ENCODE assay signal across 19 cellular contexts in the genomic region with DNA sequence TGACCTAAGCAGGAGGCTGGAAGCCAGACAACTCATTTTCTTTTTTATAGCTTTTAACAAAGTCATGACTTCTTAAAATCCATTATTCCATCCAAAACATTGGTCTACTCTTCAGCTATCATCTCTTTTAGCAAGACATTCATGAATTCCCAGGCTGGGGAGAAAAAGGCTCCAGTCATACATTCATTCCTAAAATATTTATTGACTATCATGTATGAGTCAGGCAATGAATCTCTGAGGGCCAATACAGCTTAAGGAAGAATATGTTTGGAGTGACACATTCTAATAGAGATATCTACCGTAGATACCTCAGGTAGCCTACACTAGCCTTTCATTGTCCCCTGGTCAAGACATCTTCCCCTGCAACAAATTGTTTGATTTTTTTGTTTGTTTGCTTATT.
A peak's percentile ranks its signal among the peaks of the same experiment; 100 is the strongest.
DNase-seq lines count a peak whose midpoint lies in the region; ATAC-seq and TF ChIP-seq lines count a peak whose summit lies in the region.
"Had no signal": no experiment of that assay in that cellular context is flagged by ENCODE, and none has a peak within 500 bp of the region (broad histone marks: within the 10 kb centered on the region; RNA-seq: fewer than 3 reads in every experiment).

No MANE protein-coding gene starts in this region.

- H3K9me3 ChIP-seq in mammary epithelial cell (replicated peaks; ENCODE audit: insufficient read depth, low read length) (peaks cover 8% of the 10 kb centered on the region), breast epithelium (peaks cover 14 to 27% of the 10 kb centered on the region in 2 donors), SJCRH30 (replicated peaks) (0 out of 2 replicates have a peak, but pooled peaks cover 3% of the 10 kb centered on the region)

- H3K27me3 ChIP-seq in mammary epithelial cell (ENCODE audit: insufficient read depth, low read length) (no peaks in the 10 kb centered on the region), breast epithelium (no peaks in the 10 kb centered on the region), SJCRH30 (no peaks in the 10 kb centered on the region)

- no peak overlapping the region for H3K9ac ChIP-seq in mammary epithelial cell (ENCODE audit: insufficient read depth, low read length)

- H3K27ac ChIP-seq in mammary epithelial cell (ENCODE audit: insufficient read depth, low read depth, low read length) (no peak overlapping the region), breast epithelium (no peak overlapping the region), RWPE1 (no peak overlapping the region), SJCRH30 (no peak overlapping the region)
- H3K27ac ChIP-seq: C4-2B, VCaP had no signal

- no peaks in the 10 kb centered on the region for H3K36me3 ChIP-seq in mammary epithelial cell (ENCODE audit: insufficient read depth, low read length)
- no peaks in the 10 kb centered on the region for H3K36me3 ChIP-seq in breast epithelium
- no peaks in the 10 kb centered on the region for H3K36me3 ChIP-seq in SJCRH30

- TF ChIP-seq CTCF in mammary epithelial cell (conservative IDR thresholded peaks at IDR 0.05 in 1 of 2, IDR thresholded peaks at IDR 0.05 in 1 of 2; ENCODE audit: extremely low read depth in 1 of 2, insufficient read depth in 1 of 2, low read depth in 1 of 2, low read length in 2 of 2) (no peak), breast epithelium (IDR thresholded peaks at IDR 0.05) (no peak), RWPE1 (conservative IDR thresholded peaks at IDR 0.05; ENCODE audit: low read depth) (no peak), fibroblast of the aortic adventitia (IDR thresholded peaks at IDR 0.05; ENCODE audit: insufficient read depth, low read length) (no peak), GM13976 (IDR thresholded peaks at IDR 0.05; ENCODE audit: borderline replicate concordance, control extremely low read depth, extremely low read depth, insufficient read depth, missing control alignments) (no peak)

- ATAC-seq in GM19397 (IDR thresholded peaks at IDR 0.05; ENCODE audit: unreplicated experiment) = no peak
- ATAC-seq: T-helper 17 cell had no signal

- H4K20me1 ChIP-seq in mammary epithelial cell (ENCODE audit: insufficient read depth, low read length) = no peaks in the 10 kb centered on the region

- CTCF ChIA-PET in mammary epithelial cell (lab: Charles Lee; ENCODE audit: low non-redundant PET) = no interaction called here
- CTCF ChIA-PET in RWPE1 (lab: Yijun Ruan, JAX) = interaction anchor here (0.5 to 1.1 kb wide), 6 partner anchors 8 to 1212 kb away, joined by 3 to 4 read pairs (median 3); no protein-coding TSS in a partner anchor

- H3K4me1 ChIP-seq in mammary epithelial cell (ENCODE audit: insufficient read depth, low read length) = no peaks in the 10 kb centered on the region
- H3K4me1 ChIP-seq in breast epithelium = no peaks in the 10 kb centered on the region
- H3K4me1 ChIP-seq in SJCRH30 = no peaks in the 10 kb centered on the region

- 78% methylated on average over 1 of the region's 1 CpG for WGBS in mammary epithelial cell (ENCODE audit: low coverage, missing lambda C conversion rate)

- TF ChIP-seq POLR2A in breast epithelium (IDR thresholded peaks at IDR 0.05) = no peak

- POLR2A ChIA-PET in RWPE1 (lab: Yijun Ruan, JAX; ENCODE audit: low non-redundant PET) = no interaction called here

- DNase-seq in mammary epithelial cell (peak; percentile 46), breast epithelium (ENCODE audit: low spot score in 2 of 2) (no peak), RWPE1 (ENCODE audit: low spot score) (peak; percentile 51), fibroblast of the aortic adventitia (ENCODE audit: low read depth) (peak; percentile 16), GM13976 (ENCODE audit: low spot score) (no peak), SJCRH30 (no peak), NCI-H748 (lab: John Stamatoyannopoulos, UW; ENCODE audit: unreplicated experiment) (no peak)
- DNase-seq: 8988T; activated CD4-positive, alpha-beta T cell treated with anti-CD3 and anti-CD28 coated beads, Interleukin-2, amount 50 U/mL, for 1 hour; NCI-H1092 treated with DMSO at 0.1 percent for 48 hours; NCI-H526; SIG-M5; stimulated activated CD4-positive, alpha-beta T cell treated with anti-CD3 and anti-CD28 coated beads, Interleukin-1b, Interleukin-23, amount 100 ng/mL, for 48 hours; stimulated activated naive CD4-positive, alpha-beta T cell; T-helper 17 cell; trophoblast cell had no signal

- H3K4me3 ChIP-seq in mammary epithelial cell (replicated peaks in 1 of 3; ENCODE audit: insufficient read depth in 1 of 3, low read depth in 2 of 3, low read length in 3 of 3) (no peak overlapping the region), breast epithelium (no peak overlapping the region), fibroblast of the aortic adventitia (ENCODE audit: low read depth, low read length) (no peak overlapping the region), SJCRH30 (no peak overlapping the region)

- H3K4me2 ChIP-seq in mammary epithelial cell (ENCODE audit: insufficient read depth, low read depth, low read length) = no peak overlapping the region

- dilution Hi-C loops in mammary epithelial cell (cut with HindIII; ENCODE audit: low sequenced_read_pairs) = no loop called here

- no TSS peak for BruUV-seq in mammary epithelial cell (replicated peaks; lab: Mats Ljungman, UMichigan)

- intact Hi-C loops in mammary epithelial cell (cut with micrococcal nuclease) (no loop called here), breast epithelium (cut with DNase I; ENCODE audit: low total_unique reads) (no loop called here)

- no peaks in the 10 kb centered on the region for H3K79me2 ChIP-seq in mammary epithelial cell (ENCODE audit: insufficient read depth, low read length)

- in situ Hi-C loops in mammary epithelial cell (cut with MboI; ENCODE audit: low sequenced_read_pairs in 2 of 2) = loop anchor here in 1 of 2 donors (25.0 kb wide), 1 partner anchor 194 kb away; the partner anchor contains the start of gene NANOGP8
- in situ Hi-C loops in GM13976 (cut with MboI; ENCODE audit: low sequenced_read_pairs, unreplicated experiment) = loop anchor here (25.0 kb wide), 1 partner anchor 194 kb away; the partner anchor contains the start of gene NANOGP8

- H2AFZ ChIP-seq in mammary epithelial cell (ENCODE audit: low read depth, low read length) = no peak overlapping the region

Comparison
In these comparisons a context has a peak if more than half of its experiments do, and no peak if none do; other contexts are left out.
1. DNase-seq: peak in mammary epithelial cell (single experiment), RWPE1 (single experiment) and fibroblast of the aortic adventitia (single experiment); none in breast epithelium (0 of 2), GM13976 (single experiment), SJCRH30 (0 of 2) and NCI-H748 (single experiment).